Comparison of ENCODE assay signal across 8 cellular contexts in the genomic region with DNA sequence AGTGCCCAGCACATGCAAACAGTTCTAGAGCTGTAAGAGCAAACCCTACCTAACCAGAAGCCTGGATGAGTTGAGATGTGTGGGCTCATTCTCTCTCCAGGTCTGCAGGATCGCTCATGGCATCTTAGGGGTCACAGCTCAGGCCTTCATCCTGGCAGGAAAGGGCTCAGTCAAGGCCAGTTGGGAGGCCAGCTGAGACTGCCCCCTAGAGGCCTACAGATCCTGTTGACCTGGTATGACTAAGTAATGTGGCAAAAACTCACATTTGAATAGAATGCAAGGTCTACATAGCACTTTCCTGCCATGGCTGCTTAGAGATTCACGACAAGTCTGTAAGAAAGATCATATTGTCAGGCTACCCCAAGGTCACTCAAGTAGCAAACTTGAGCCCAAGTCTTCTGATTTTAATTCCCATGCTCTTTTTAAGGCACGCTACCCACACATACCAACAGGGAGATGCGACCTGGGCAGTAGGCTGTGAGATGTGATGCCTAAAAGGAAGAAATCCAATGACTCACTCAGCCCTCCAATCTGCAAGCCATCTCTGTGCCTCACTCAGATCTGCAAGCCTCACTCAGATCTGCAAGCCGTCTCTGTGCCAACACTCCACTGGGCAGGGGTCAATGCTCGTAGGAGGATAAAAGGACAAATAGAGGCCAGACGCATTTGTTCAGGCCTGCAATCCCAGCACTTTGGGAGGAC.
A peak's percentile ranks its signal among the peaks of the same experiment; 100 is the strongest.
DNase-seq lines count a peak whose midpoint lies in the region; ATAC-seq and TF ChIP-seq lines count a peak whose summit lies in the region.

No MANE protein-coding gene starts in this region.

- no peak overlapping the region for H3K9ac ChIP-seq in KMS-11

- H3K4me3 ChIP-seq in KMS-11 (IDR thresholded peaks at IDR 0.05; ENCODE audit: insufficient read depth, low read depth, low read length) = no peak overlapping the region

- H3K4me2 ChIP-seq in KMS-11 = no peak overlapping the region

- DNase-seq in NCI-H2227 (lab: John Stamatoyannopoulos, UW; ENCODE audit: unreplicated experiment) = peak; percentile 25
- DNase-seq in NCI-H2227 treated with DMSO at 0.1 percent for 48 hours (lab: John Stamatoyannopoulos, UW) = no peak
- peak; percentile 8 to 30 for DNase-seq in activated CD4-positive, alpha-beta T cell treated with anti-CD3 and anti-CD28 coated beads, Interleukin-2, amount 50 U/mL, for 48 hours
- peak; percentile 27 for DNase-seq in iris pigment epithelial cell (ENCODE audit: low read depth)
- DNase-seq in activated gamma-delta T cell (lab: John Stamatoyannopoulos, UW) = no peak

- H2AFZ ChIP-seq in KMS-11 (ENCODE audit: low read depth) = no peak overlapping the region

- ATAC-seq in GM21390 (IDR thresholded peaks at IDR 0.05; ENCODE audit: unreplicated experiment) = no peak
- no peak for ATAC-seq in HG02840 (IDR thresholded peaks at IDR 0.05; ENCODE audit: low FRiP score, unreplicated experiment)

- no peaks in the 10 kb centered on the region for H4K20me1 ChIP-seq in KMS-11 (ENCODE audit: insufficient read depth)

- TF ChIP-seq CTCF in KMS-11 (conservative IDR thresholded peaks at IDR 0.05; ENCODE audit: low read depth, low read length) = peak; percentile 58

- no peaks in the 10 kb centered on the region for H3K4me1 ChIP-seq in KMS-11 (ENCODE audit: low read depth, poor library complexity, severe bottlenecking)

- H3K36me3 ChIP-seq in KMS-11 (ENCODE audit: insufficient read depth) = no peaks in the 10 kb centered on the region

- H3K27me3 ChIP-seq in KMS-11 (ENCODE audit: insufficient read depth, low read depth) = no peaks in the 10 kb centered on the region

- H3K79me2 ChIP-seq in KMS-11 (ENCODE audit: insufficient read depth, low read depth) = no peaks in the 10 kb centered on the region

- H3K27ac ChIP-seq in KMS-11 = no peak overlapping the region

Comparison
In these comparisons a context has a peak if more than half of its experiments do, and no peak if none do; other contexts are left out.
1. DNase-seq: peak in NCI-H2227 (single experiment), activated CD4-positive, alpha-beta T cell treated with anti-CD3 and anti-CD28 coated beads, Interleukin-2, amount 50 U/mL, for 48 hours (2 of 2) and iris pigment epithelial cell (single experiment); none in NCI-H2227 treated with DMSO at 0.1 percent for 48 hours (single experiment) and activated gamma-delta T cell (single experiment).